In genomic region chr13:53336441-53337160, GRCh38 we compare ENCODE assay signal across 24 cellular contexts.
DNase-seq lines count a peak whose midpoint lies in the region; FAIRE-seq and TF ChIP-seq lines count a peak whose summit lies in the region.
"Had no signal": no experiment of that assay in that cellular context is flagged by ENCODE, and none has a peak within 500 bp of the region (broad histone marks: within the 10 kb centered on the region; RNA-seq: fewer than 3 reads in every experiment).

No MANE protein-coding gene starts in this region.

- no peak overlapping the region for H2BK120ac ChIP-seq in mesendoderm (ENCODE audit: low read depth, low read length)

- H4K5ac ChIP-seq in mesendoderm (ENCODE audit: low read length): no peak overlapping the region

- no peak overlapping the region for H3K4ac ChIP-seq in mesendoderm (ENCODE audit: low read depth, low read length)

- H4K8ac ChIP-seq in mesendoderm (ENCODE audit: low read depth, low read length): no peak overlapping the region

- no peaks in the 10 kb centered on the region for H3K79me2 ChIP-seq in mesendoderm (ENCODE audit: control insufficient read depth, insufficient read depth, low read length)

- no peak overlapping the region for H3K27ac ChIP-seq in mesendoderm (ENCODE audit: low read depth, low read length)
- H3K27ac ChIP-seq: 22Rv1, BLaER1, C4-2B, GM23248 had no signal

- no peak overlapping the region for H3K23ac ChIP-seq in mesendoderm (ENCODE audit: low read length)

- TF ChIP-seq POLR2A in GM12891 (IDR thresholded peaks at IDR 0.05; ENCODE audit: low read depth, low read length) (no peak), GM12892 (IDR thresholded peaks at IDR 0.05; ENCODE audit: low read depth, low read length) (no peak)

- H2AK5ac ChIP-seq in mesendoderm (ENCODE audit: low read length): no peak overlapping the region

- FAIRE-seq in GM12891 (lab: Jason Lieb, UNC) (no peak), GM12892 (lab: Jason Lieb, UNC) (no peak)
- FAIRE-seq: A204.1, D721Med, GM19239, H1 had no signal

- no peaks in the 10 kb centered on the region for H3K36me3 ChIP-seq in mesendoderm (ENCODE audit: control insufficient read depth, insufficient read depth, low read length)
- H3K36me3 ChIP-seq: BLaER1 had no signal

- no peak overlapping the region for H2BK5ac ChIP-seq in mesendoderm (ENCODE audit: low read length)

- H3K56ac ChIP-seq in mesendoderm (ENCODE audit: low read length): no peak overlapping the region

- peak in 2 of 3 experiments; percentile 22 to 60 for DNase-seq in NCI-H1417 (lab: John Stamatoyannopoulos, UW)
- DNase-seq in NCI-H1417 treated with DMSO at 0.1 percent for 48 hours (lab: John Stamatoyannopoulos, UW): no peak
- DNase-seq in COR-L47 (lab: John Stamatoyannopoulos, UW): peak; percentile 69
- DNase-seq in SK-N-DZ (ENCODE audit: low spot score): peak; percentile 64
- peak; percentile 67 for DNase-seq in cerebellum (ENCODE audit: low spot score)
- DNase-seq in GM12891 (ENCODE audit: insufficient read length, low spot score): no peak
- no peak for DNase-seq in GM12892 (ENCODE audit: insufficient read length)
- DNase-seq in mesendoderm: no peak
- DNase-seq: CD4-positive, CD25-positive, alpha-beta regulatory T cell; CD8-positive, alpha-beta T cell; DMS 273 treated with DMSO at 0.1 percent for 48 hours; DMS79; EL; GF-D8; GM23248; H7; HCEC 1CT had no signal

- H3K18ac ChIP-seq in mesendoderm (ENCODE audit: low read length): no peak overlapping the region

- no peak overlapping the region for H3K4me3 ChIP-seq in mesendoderm (ENCODE audit: low read length)
- H3K4me3 ChIP-seq: BLaER1, GM23248 had no signal

- H3K4me1 ChIP-seq in mesendoderm (ENCODE audit: control insufficient read depth, low read depth, low read length): no peaks in the 10 kb centered on the region
- H3K4me1 ChIP-seq: BLaER1 had no signal

- no peaks in the 10 kb centered on the region for H3K79me1 ChIP-seq in mesendoderm (ENCODE audit: low read length)

- no peak overlapping the region for H3K4me2 ChIP-seq in mesendoderm (ENCODE audit: low read length)
- H3K4me2 ChIP-seq: BLaER1 had no signal

- H3K27me3 ChIP-seq in mesendoderm (ENCODE audit: insufficient read depth, low read length, poor library complexity): no peaks in the 10 kb centered on the region
- H3K27me3 ChIP-seq: BLaER1 had no signal

- H3K9ac ChIP-seq in mesendoderm (ENCODE audit: low read length): no peak overlapping the region
- H3K9ac ChIP-seq: BLaER1, GM23248 had no signal

- no peak overlapping the region for H2BK15ac ChIP-seq in mesendoderm (replicated peaks; ENCODE audit: low read depth)

- no CpG with 5 or more reads among the region's 4 CpGs for WGBS in mesendoderm (ENCODE audit: extremely low coverage, insufficient coverage, low lambda C conversion rate)

TF ChIP-seq in GM12891, 5 proteins besides CTCF, POLR2A, EP300 and RAD21:
- TF ChIP-seq TAF1 (IDR thresholded peaks at IDR 0.05; ENCODE audit: low read depth, low read length) (no peak), PAX5 (IDR thresholded peaks at IDR 0.05; ENCODE audit: insufficient read depth, low read length, severe bottlenecking) (no peak), POLR2AphosphoS5 (IDR thresholded peaks at IDR 0.05; ENCODE audit: low read depth, low read length) (no peak), POU2F2 (IDR thresholded peaks at IDR 0.05; ENCODE audit: low read depth, low read length) (no peak), SPI1 (IDR thresholded peaks at IDR 0.05; ENCODE audit: low read depth, low read length) (no peak)
TF ChIP-seq in GM12891: peak in this region for 0.

Comparison
In these comparisons a context has a peak if more than half of its experiments do, and no peak if none do; other contexts are left out.
1. DNase-seq: peak in NCI-H1417 (2 of 3), COR-L47 (single experiment), SK-N-DZ (single experiment) and cerebellum (single experiment); none in NCI-H1417 treated with DMSO at 0.1 percent for 48 hours (single experiment), GM12891 (single experiment), GM12892 (single experiment) and mesendoderm (single experiment).